ENCODE assay signal across 20 cellular contexts in genomic region chr17:44170135-44170498, GRCh38. TPM values are rescaled to one million over a fixed set of nuclear protein-coding genes. Genes with fewer than 3 reads are reported as not detected.
A peak's percentile ranks its signal among the peaks of the same experiment; 100 is the strongest.
DNase-seq lines count a peak whose midpoint lies in the region; ATAC-seq, FAIRE-seq and TF ChIP-seq lines count a peak whose summit lies in the region.
"Had no signal": no experiment of that assay in that cellular context is flagged by ENCODE, and none has a peak within 500 bp of the region (broad histone marks: within the 10 kb centered on the region; RNA-seq: fewer than 3 reads in every experiment).

No MANE protein-coding gene starts in this region.

- H3K27ac Mint-ChIP-seq in osteocyte (ENCODE audit: unreplicated experiment): no peak overlapping the region
- H3K27ac Mint-ChIP-seq: activated naive CD8-positive, alpha-beta T cell; IgD-negative memory B cell had no signal

- H3K9ac ChIP-seq in NT2/D1 (ENCODE audit: insufficient read length, low read depth) (peak overlapping the region; percentile 52), fibroblast of lung (ENCODE audit: insufficient read depth, low read length) (no peak overlapping the region)

- no peaks in the 10 kb centered on the region for H3K9me3 ChIP-seq in NT2/D1 (ENCODE audit: insufficient read depth, low read length)
- H3K9me3 ChIP-seq in fibroblast of lung (ENCODE audit: control insufficient read depth, insufficient read depth, low read depth, low read length): no peaks in the 10 kb centered on the region
- H3K9me3 ChIP-seq in pancreas: no peaks in the 10 kb centered on the region
- no peaks in the 10 kb centered on the region for H3K9me3 ChIP-seq in testis

- H3K4me1 ChIP-seq in NT2/D1 (ENCODE audit: insufficient read depth, insufficient read length) (peaks cover 23% of the 10 kb centered on the region), fibroblast of lung (ENCODE audit: control insufficient read depth, extremely low read depth, insufficient read depth, low read length) (peaks cover 7% of the 10 kb centered on the region), pancreas (peaks cover 0 to 6% (median 5%) of the 10 kb centered on the region in 3 donors), testis (peaks cover 15% of the 10 kb centered on the region)

- no peaks in the 10 kb centered on the region for H3K9me3 Mint-ChIP-seq in osteocyte (ENCODE audit: unreplicated experiment)
- H3K9me3 Mint-ChIP-seq: IgD-negative memory B cell had no signal

- H3K4me1 Mint-ChIP-seq in osteocyte (ENCODE audit: unreplicated experiment): peaks cover 16% of the 10 kb centered on the region

- no peak for DNase-seq in NT2/D1 (ENCODE audit: low read depth, low spot score)
- DNase-seq in fibroblast of lung (ENCODE audit: low read depth in 2 of 2): no peak
- no peak for DNase-seq in pancreas
- no peak for DNase-seq in NCI-H146 (lab: John Stamatoyannopoulos, UW)
- DNase-seq in testis: no peak
- no peak for DNase-seq in osteocyte (ENCODE audit: extremely low spot score, unreplicated experiment)
- DNase-seq: activated CD8-positive, alpha-beta memory T cell treated with anti-CD3 and anti-CD28 coated beads, Interleukin-2, amount 50 U/mL, for 4 hours; central memory CD4-positive, alpha-beta T cell; head of caudate nucleus; kidney glomerular epithelial cell; PC-3; small intestine; stimulated activated naive CD4-positive, alpha-beta T cell had no signal

- H3K27ac ChIP-seq in 22Rv1 (peak overlapping the region; percentile 91), fibroblast of lung (ENCODE audit: insufficient read depth, low read length) (no peak overlapping the region), pancreas (peak overlapping the region; percentile 55 to 83 (median 69)), testis (peak overlapping the region in 1 of 2 donors; percentile 46)

- no peak for TF ChIP-seq POLR2A in testis (IDR thresholded peaks at IDR 0.05)

- ATAC-seq in pancreas (peak in 1 of 4 donors; percentile 13), HG02870 (IDR thresholded peaks at IDR 0.05; ENCODE audit: unreplicated experiment) (no peak)
- ATAC-seq: activated CD4-positive, CD25-positive, alpha-beta regulatory T cell treated with anti-CD3 and anti-CD28 coated beads, Interleukin-2, amount 50 U/mL, for 24 hours; PC-3 had no signal

- no peaks in the 10 kb centered on the region for H3K27me3 Mint-ChIP-seq in osteocyte (ENCODE audit: unreplicated experiment)
- H3K27me3 Mint-ChIP-seq: activated naive CD8-positive, alpha-beta T cell; IgD-negative memory B cell had no signal

- H2AFZ ChIP-seq in fibroblast of lung (ENCODE audit: low read length): no peak overlapping the region

- H3K27me3 ChIP-seq in NT2/D1 (ENCODE audit: insufficient read depth, insufficient read length) (no peaks in the 10 kb centered on the region), fibroblast of lung (ENCODE audit: control insufficient read depth, insufficient read depth, low read length) (no peaks in the 10 kb centered on the region), pancreas (no peaks in the 10 kb centered on the region), testis (no peaks in the 10 kb centered on the region)

- no peaks in the 10 kb centered on the region for H3K79me2 ChIP-seq in fibroblast of lung (ENCODE audit: control insufficient read depth, insufficient read depth, low read length)

- intact Hi-C loops in pancreas (cut with DNase I): no loop called here
- intact Hi-C loops in testis (cut with DNase I; ENCODE audit: low total_unique reads): no loop called here

- FAIRE-seq in pancreas (lab: Jason Lieb, UNC): no peak
- FAIRE-seq: D721Med, GM18507, small intestine had no signal

- TF ChIP-seq CTCF in 22Rv1 (IDR thresholded peaks at IDR 0.05) (no peak), fibroblast of lung (conservative IDR thresholded peaks at IDR 0.05 in 1 of 2, IDR thresholded peaks at IDR 0.05 in 1 of 2; ENCODE audit: low read depth in 1 of 2, low read length in 2 of 2) (no peak), pancreas (IDR thresholded peaks at IDR 0.05) (no peak), testis (IDR thresholded peaks at IDR 0.05) (no peak), osteocyte (IDR thresholded peaks at IDR 0.05) (no peak)

- no peak overlapping the region for H3K4me3 ChIP-seq in NT2/D1 (ENCODE audit: insufficient read length, low read depth)
- peak overlapping the region in 1 of 4 experiments; percentile 50 for H3K4me3 ChIP-seq in fibroblast of lung (replicated peaks in 1 of 4; ENCODE audit: control extremely low read depth in 1 of 4, insufficient read depth in 1 of 4, low read depth in 3 of 4, low read length in 4 of 4)
- peak overlapping the region in 1 of 4 donors; percentile 43 for H3K4me3 ChIP-seq in pancreas
- H3K4me3 ChIP-seq in testis: no peak overlapping the region

- WGBS in pancreas, 2 donors: 31% methylated on average over 5 of the region's 5 CpGs
- WGBS in testis, 2 donors: 49 to 52% methylated on average over 3 to 5 of the region's 5 CpGs

- no peaks in the 10 kb centered on the region for H3K36me3 Mint-ChIP-seq in osteocyte (ENCODE audit: unreplicated experiment)
- H3K36me3 Mint-ChIP-seq: activated naive CD8-positive, alpha-beta T cell had no signal

- H3K36me3 ChIP-seq in NT2/D1 (ENCODE audit: insufficient read depth, insufficient read length, low read length) (peaks cover 5% of the 10 kb centered on the region), fibroblast of lung (ENCODE audit: control insufficient read depth, insufficient read depth, low read length) (no peaks in the 10 kb centered on the region), pancreas (no peaks in the 10 kb centered on the region), testis (ENCODE audit: low read depth, missing control alignments) (no peaks in the 10 kb centered on the region)

- H3K4me3 Mint-ChIP-seq in osteocyte (ENCODE audit: unreplicated experiment): no peak overlapping the region
- H3K4me3 Mint-ChIP-seq: activated naive CD8-positive, alpha-beta T cell; IgD-negative memory B cell had no signal

- H4K20me1 ChIP-seq in fibroblast of lung (ENCODE audit: control insufficient read depth, extremely low read depth, insufficient read depth, low read length): no peaks in the 10 kb centered on the region

- peak overlapping the region; percentile 59 for H3K4me2 ChIP-seq in fibroblast of lung (ENCODE audit: extremely low read depth, insufficient read depth, low read length)

RNA-seq across cellular contexts. Expression of gene ASB16, which starts 0.4 kb away (rescaled TPM):
- total RNA-seq in fibroblast of lung: under 0.01 and 0.17 TPM in 2 replicates
- 0.07 TPM in 1 of 2 replicates, not detected in the other for polyA plus RNA-seq in fibroblast of lung
- polyA plus RNA-seq in fibroblast of lung (2012): 0.48 and 0.63 TPM in 2 replicates
- polyA minus RNA-seq in fibroblast of lung (ENCODE audit: low replicate concordance): 1.1 and 1.5 TPM in 2 replicates
- 1 to 10 TPM; 1.1 to 3.9 (median 2.3) TPM for total RNA-seq in pancreas
- polyA plus RNA-seq in pancreas: 1 to 10 TPM; 1.9 to 2.9 TPM
- total RNA-seq in testis: 1 to 10 TPM; 2.5 to 5.7 TPM
- 0.86 TPM for polyA plus RNA-seq in testis (ENCODE audit: insufficient read depth, low read depth, low replicate concordance)
- not detected in 2 replicates for total RNA-seq in osteocyte
- polyA plus RNA-seq: IgD-negative memory B cell had no signal

RNA-seq across cellular contexts. Expression of gene TMUB2, which starts 16.7 kb away (rescaled TPM):
- 36.2 and 45.4 TPM in 2 replicates for total RNA-seq in fibroblast of lung
- polyA plus RNA-seq in fibroblast of lung: 33.1 and 37.3 TPM in 2 replicates
- 28.1 and 31.8 TPM in 2 replicates for polyA plus RNA-seq in fibroblast of lung (2012)
- 40.5 and 47.1 TPM in 2 replicates for polyA minus RNA-seq in fibroblast of lung (ENCODE audit: low replicate concordance)
- total RNA-seq in pancreas: 10 to 100 TPM; 10.4 to 24.6 (median 14.8) TPM
- polyA plus RNA-seq in pancreas: 10 to 100 TPM; 42.2 to 50.9 TPM
- 10 to 100 TPM; 60.0 to 63.1 TPM for total RNA-seq in testis
- 76.7 TPM for polyA plus RNA-seq in testis (ENCODE audit: insufficient read depth, low read depth, low replicate concordance)
- 39.3 and 41.3 TPM in 2 replicates for total RNA-seq in osteocyte

RNA-seq across cellular contexts. Expression of gene HROB, which starts 28.4 kb away (rescaled TPM):
- 1.0 and 1.5 TPM in 2 replicates for total RNA-seq in fibroblast of lung
- polyA plus RNA-seq in fibroblast of lung: 1.8 and 4.7 TPM in 2 replicates
- polyA plus RNA-seq in fibroblast of lung (2012): 1.4 and 4.5 TPM in 2 replicates
- polyA minus RNA-seq in fibroblast of lung (ENCODE audit: low replicate concordance): 2.3 and 16.6 TPM in 2 replicates
- total RNA-seq in pancreas: under 1 TPM; 0.09 to 0.97 (median 0.45) TPM
- polyA plus RNA-seq in pancreas: under 1 TPM; 0.27 to 0.40 TPM
- total RNA-seq in testis: 10 to 100 TPM; 20.0 to 20.2 TPM
- polyA plus RNA-seq in testis (ENCODE audit: insufficient read depth, low read depth, low replicate concordance): 22.7 TPM
- total RNA-seq in osteocyte: 2.2 and 2.3 TPM in 2 replicates

RNA-seq across cellular contexts. Expression of gene ATXN7L3, which starts 29.6 kb away (rescaled TPM):
- total RNA-seq in fibroblast of lung (33.6 and 36.5 TPM in 2 replicates), pancreas (10 to 100 TPM; 21.1 to 38.0 (median 24.5) TPM), testis (100 to 1,000 TPM; 100 to 101 TPM), osteocyte (86.2 and 89.0 TPM in 2 replicates)
- polyA plus RNA-seq in fibroblast of lung (31.8 and 34.8 TPM in 2 replicates), pancreas (10 to 100 TPM; 29.8 to 32.0 TPM), testis (ENCODE audit: insufficient read depth, low read depth, low replicate concordance) (76.5 TPM)
- polyA plus RNA-seq in fibroblast of lung (2012): 32.2 and 32.5 TPM in 2 replicates
- 60.1 and 67.0 TPM in 2 replicates for polyA minus RNA-seq in fibroblast of lung (ENCODE audit: low replicate concordance)

RNA-seq across cellular contexts. Expression of gene HDAC5, which starts 46.7 kb away (rescaled TPM):
- total RNA-seq in fibroblast of lung (66.8 and 125 TPM in 2 replicates), pancreas (10 to 100 TPM; 10.9 to 32.1 (median 16.1) TPM), testis (100 to 1,000 TPM in 1 of 2 donors, 10 to 100 TPM in 1; 94.1 to 141 TPM), osteocyte (42.0 and 44.4 TPM in 2 replicates)
- polyA plus RNA-seq in fibroblast of lung (31.3 and 35.1 TPM in 2 replicates), pancreas (10 to 100 TPM; 25.8 to 38.1 TPM), testis (ENCODE audit: insufficient read depth, low read depth, low replicate concordance) (43.3 TPM)
- 55.6 and 56.9 TPM in 2 replicates for polyA plus RNA-seq in fibroblast of lung (2012)
- polyA minus RNA-seq in fibroblast of lung (ENCODE audit: low replicate concordance): 205 and 240 TPM in 2 replicates
